Comparison of ENCODE assay signal across 20 cellular contexts in genomic region chr11:17954395-17955252, GRCh38. TPM values are rescaled to one million over a fixed set of nuclear protein-coding genes. Genes with fewer than 3 reads are reported as not detected.
DNase-seq lines count a peak whose midpoint lies in the region; ATAC-seq, FAIRE-seq and TF ChIP-seq lines count a peak whose summit lies in the region.
"Had no signal": no experiment of that assay in that cellular context is flagged by ENCODE, and none has a peak within 500 bp of the region (broad histone marks: within the 10 kb centered on the region; RNA-seq: fewer than 3 reads in every experiment).

No MANE protein-coding gene starts in this region.

- H3K4me2 ChIP-seq in K562 (ENCODE audit: insufficient read depth, low read length) = no peak overlapping the region
- H3K4me2 ChIP-seq: neural progenitor cell had no signal

- POLR2A ChIA-PET in K562 (lab: Yijun Ruan, JAX) = interaction anchor here (0.8 to 1.2 kb wide), 3 partner anchors 9 to 52 kb away, joined by 3 to 4 read pairs (median 4); no protein-coding TSS in a partner anchor

- CTCF ChIA-PET in K562 (lab: Yijun Ruan, JAX; ENCODE audit: low intra/inter-chr PET ratio) = no interaction called here

- no peak for FAIRE-seq in K562 (lab: Jason Lieb, UNC)

- H2AFZ ChIP-seq in K562 (ENCODE audit: low read depth, low read length) = no peak overlapping the region
- H2AFZ ChIP-seq: neural progenitor cell had no signal

- DNase-seq in NB4 (ENCODE audit: low read depth) (peak; percentile 52), K562 (ENCODE audit: extremely low read depth in 1 of 4, low spot score in 3 of 4) (no peak), right cardiac atrium (no peak), superior temporal gyrus (ENCODE audit: extremely low spot score) (peak; percentile 45), cerebellar nuclear complex (lab: John Stamatoyannopoulos, UW) (no peak)
- no peak for DNase-seq in activated effector memory CD4-positive, alpha-beta T cell treated with anti-CD3 and anti-CD28 coated beads, Interleukin-2, amount 50 U/mL, for 16 hours
- DNase-seq: activated gamma-delta T cell; mammary epithelial cell; NCI-H2029; NCI-H526; Peyer's patch; sigmoid colon; stimulated activated CD4-positive, alpha-beta T cell treated with anti-CD3 and anti-CD28 coated beads, Interleukin-4, amount 100 ng/mL, for 1 hour; stimulated activated CD8-positive, alpha-beta memory T cell treated with anti-CD3 and anti-CD28 coated beads, Interleukin-4, amount 100 ng/mL, for 48 hours; tibial artery; WERI-Rb-1 had no signal

- H3K9me3 ChIP-seq in K562 (replicated peaks; ENCODE audit: control insufficient read depth, insufficient read depth, low read depth, low read length) = no peaks in the 10 kb centered on the region
- no peaks in the 10 kb centered on the region for H3K9me3 ChIP-seq in right cardiac atrium (ENCODE audit: control insufficient read depth, low read length)
- H3K9me3 ChIP-seq: Peyer's patch, sigmoid colon, tibial artery had no signal

- no peak overlapping the region for H3K9ac ChIP-seq in K562 (ENCODE audit: insufficient read depth in 1 of 2, low read depth in 2 of 2, low read length in 2 of 2)
- H3K9ac ChIP-seq: neural progenitor cell had no signal

- TF ChIP-seq POLR2A in NB4 (IDR thresholded peaks at IDR 0.05; ENCODE audit: extremely low read depth, insufficient read length) = no peak
- no peak for TF ChIP-seq POLR2A in K562 (conservative IDR thresholded peaks at IDR 0.05)

- no peak for TF ChIP-seq EP300 in K562 (IDR thresholded peaks at IDR 0.05; ENCODE audit: low read length)

- no peaks in the 10 kb centered on the region; a peak in 1 of 5 replicates for H3K4me1 ChIP-seq in K562 (replicated peaks in 1 of 2; ENCODE audit: control insufficient read depth in 2 of 2, insufficient read depth in 2 of 2, low read length in 2 of 2)
- peaks cover 3% of the 10 kb centered on the region for H3K4me1 ChIP-seq in right cardiac atrium (ENCODE audit: control insufficient read depth, insufficient read depth, low read length)
- H3K4me1 ChIP-seq: neural progenitor cell, Peyer's patch, sigmoid colon had no signal

- no peak overlapping the region for H3K4me3 ChIP-seq in NB4 (ENCODE audit: low read depth, low read length)
- H3K4me3 ChIP-seq in K562 = no peak overlapping the region
- no peak overlapping the region for H3K4me3 ChIP-seq in right cardiac atrium (ENCODE audit: low read length)
- H3K4me3 ChIP-seq: neural progenitor cell, Peyer's patch, sigmoid colon, tibial artery had no signal

- no peaks in the 10 kb centered on the region for H3K79me2 ChIP-seq in K562 (ENCODE audit: control insufficient read depth, insufficient read depth, low read length)

- peaks cover 11% of the 10 kb centered on the region; the same call in 2 of the 3 replicates for H3K36me3 ChIP-seq in K562 (ENCODE audit: control insufficient read depth, insufficient read depth, low read length)
- H3K36me3 ChIP-seq: neural progenitor cell had no signal

- no TSS peak for BruUV-seq in K562 (replicated peaks; lab: Mats Ljungman, UMichigan)

- no peaks in the 10 kb centered on the region for H4K20me1 ChIP-seq in K562 (replicated peaks; ENCODE audit: control insufficient read depth, insufficient read depth, low read length)

- intact Hi-C loops in K562 (cut with micrococcal nuclease) = no loop called here
- intact Hi-C loops in right cardiac atrium (cut with DNase I) = no loop called here

- WGBS in K562 (ENCODE audit: insufficient coverage, low coverage, missing lambda C conversion rate) = 26% methylated on average over 5 of the region's 5 CpGs
- WGBS in right cardiac atrium = 51% methylated on average over 5 of the region's 5 CpGs

- in situ Hi-C loops in K562 (cut with MboI) = no loop called here

- no peaks in the 10 kb centered on the region for H3K27me3 ChIP-seq in K562 (ENCODE audit: control insufficient read depth in 2 of 2, insufficient read depth in 2 of 2, low read length in 2 of 2)
- no peaks in the 10 kb centered on the region for H3K27me3 ChIP-seq in right cardiac atrium (ENCODE audit: control insufficient read depth, insufficient read depth)
- H3K27me3 ChIP-seq: neural progenitor cell, Peyer's patch, sigmoid colon, tibial artery had no signal

- no peaks in the 10 kb centered on the region for H3K9me1 ChIP-seq in K562 (ENCODE audit: control insufficient read depth, insufficient read depth, low read length)

- H3K27ac ChIP-seq in K562 (ENCODE audit: extremely low read depth, low read depth, low read length) (no peak overlapping the region), right cardiac atrium (ENCODE audit: low read length) (peak overlapping the region; percentile 93)
- H3K27ac ChIP-seq: C4-2B, neural progenitor cell, Peyer's patch, sigmoid colon, WERI-Rb-1 had no signal

- no peak for TF ChIP-seq RAD21 in K562 (CRISPR knock-in tag; conservative IDR thresholded peaks at IDR 0.05 in 1 of 2, IDR thresholded peaks at IDR 0.05 in 1 of 2)

- TF ChIP-seq CTCF in NB4 (IDR thresholded peaks at IDR 0.05; ENCODE audit: low read depth, low read length) (no peak), K562 (IDR thresholded peaks at IDR 0.05 in 2 of 3, conservative IDR thresholded peaks at IDR 0.05 in 1 of 3; ENCODE audit: insufficient read depth in 2 of 3, low read depth in 1 of 3, low read length in 3 of 3) (no peak)

- ATAC-seq in K562 (no peak), right cardiac atrium (peak; percentile 82), HG03354 (IDR thresholded peaks at IDR 0.05; ENCODE audit: poor library complexity, severe bottlenecking, unreplicated experiment) (no peak), GM18858 (IDR thresholded peaks at IDR 0.05; ENCODE audit: unreplicated experiment) (no peak)

TF ChIP-seq in K562, 482 proteins besides CTCF, POLR2A, EP300 and RAD21:
- peak; percentile 7; the same call in 1 of the 2 replicates for TF ChIP-seq MEF2A (IDR thresholded peaks at IDR 0.05; ENCODE audit: control insufficient read depth, low read depth, low read length)
- no peak for TF ChIP-seq ESRRB (CRISPR knock-in tag; IDR thresholded peaks at IDR 0.05; ENCODE audit: borderline replicate concordance)
TF ChIP-seq in K562: peak in this region for 1.

RNA-seq across cellular contexts. Expression of gene SERGEF, which starts 58.2 kb away (rescaled TPM):
- 39.9 and 64.0 TPM in 2 replicates for total RNA-seq in K562 (2011; cell fraction: chromatin; rRNA removed; ENCODE audit: low replicate concordance)
- total RNA-seq in K562 (2011; cell fraction: nucleolus; rRNA removed) = 20.0 and 23.5 TPM in 2 replicates
- 23.7 and 32.1 TPM in 2 replicates for total RNA-seq in K562 (2011; cell fraction: nucleoplasm; rRNA removed)
- total RNA-seq in K562 (2014; rRNA removed) (17.4 and 25.1 TPM in 2 replicates), K562 (2014; rRNA removed; fragmentation: Illumina TruSeq; extraction: Trizol) (25.6 and 30.4 TPM in 2 replicates), K562 (2015; rRNA removed; fragmentation: Illumina TruSeq; extraction: Trizol) (21.1 and 23.1 TPM in 2 replicates), K562 (2021) (28.0 and 31.4 TPM in 2 replicates), right cardiac atrium (10 to 100 TPM; 30.8 to 41.0 (median 31.3) TPM)
- polyA plus RNA-seq in K562 (2011; rRNA removed) (16.1 and 19.2 TPM in 2 replicates), K562 (2014; fragmentation: Illumina TruSeq; extraction: Trizol) (19.9 and 23.2 TPM in 2 replicates), K562 (2014; fragmentation: Nextera tagmentation; extraction: Ambion mirVana) (10 to 100 TPM; 10.2 to 20.4 TPM), K562 (2014; rRNA removed) (14.1 and 15.3 TPM in 2 replicates), right cardiac atrium (44.7 TPM)
- polyA plus RNA-seq in K562 (2011; cell fraction: cytosol; rRNA removed) = 13.6 and 16.2 TPM in 2 replicates
- 14.1 and 20.3 TPM in 2 replicates for polyA plus RNA-seq in K562 (2011; cell fraction: nucleus; rRNA removed)
- 28.4 and 48.0 TPM in 2 replicates for polyA plus RNA-seq in K562 (2012)
- polyA minus RNA-seq in K562 (2011; rRNA and poly(A)+ RNA removed) = 39.8 and 45.0 TPM in 2 replicates
- 7.5 and 13.9 TPM in 2 replicates for polyA minus RNA-seq in K562 (2011; cell fraction: cytosol; rRNA and poly(A)+ RNA removed)
- 20.9 and 24.0 TPM in 2 replicates for polyA minus RNA-seq in K562 (2011; cell fraction: nucleus; rRNA and poly(A)+ RNA removed)

Comparison
In these comparisons a context has a peak if more than half of its experiments do, and no peak if none do; other contexts are left out.
1. DNase-seq: peak in NB4 (single experiment) and superior temporal gyrus (single experiment); none in K562 (0 of 4), right cardiac atrium (0 of 3), cerebellar nuclear complex (0 of 2) and activated effector memory CD4-positive, alpha-beta T cell treated with anti-CD3 and anti-CD28 coated beads, Interleukin-2, amount 50 U/mL, for 16 hours (single experiment).
2. ATAC-seq: peak in right cardiac atrium (2 of 2); none in K562 (single experiment), HG03354 (single experiment) and GM18858 (single experiment).